25 cellular contexts compared by ENCODE assay signal in genomic region chr6:53741001-53741400, GRCh38. TPM values are rescaled to one million over a fixed set of nuclear protein-coding genes. Genes with fewer than 3 reads are reported as not detected.
DNase-seq lines count a peak whose midpoint lies in the region; ATAC-seq and TF ChIP-seq lines count a peak whose summit lies in the region.
"Had no signal": no experiment of that assay in that cellular context is flagged by ENCODE, and none has a peak within 500 bp of the region (broad histone marks: within the 10 kb centered on the region; RNA-seq: fewer than 3 reads in every experiment).

No MANE protein-coding gene starts in this region.

- H3K36me3 ChIP-seq in mammary epithelial cell (ENCODE audit: insufficient read depth, low read length), result no peaks in the 10 kb centered on the region
- H3K36me3 ChIP-seq: BLaER1 treated with 17β-estradiol and CSF1 and Interleukin-3, amounts not matched to agents 10 nM and 100 nM had no signal

- WGBS in mammary epithelial cell (ENCODE audit: low coverage, missing lambda C conversion rate), result 100% methylated on average over 2 of the region's 2 CpGs

- H3K36me3 Mint-ChIP-seq in activated T-cell treated with anti-CD3 and anti-CD28 coated beads, Interleukin-2, amount 50 U/mL, for 72 hours (ENCODE audit: insufficient read depth in 2 of 2), result no peaks in the 10 kb centered on the region
- H3K36me3 Mint-ChIP-seq in dendritic cell treated with granulocyte-macrophage colony-stimulating factor and Interleukin-4, amounts not matched to agents 40 ng/mL and 50 ng/mL, for 4 days (ENCODE audit: low read depth), result no peaks in the 10 kb centered on the region
- H3K36me3 Mint-ChIP-seq in stimulated activated effector memory CD8-positive, alpha-beta T cell treated with anti-CD3 and anti-CD28 coated beads, Interleukin-12 subunit alpha, Interleukin-12 subunit beta, amount 100 ng/mL, for 72 hours, result no peaks in the 10 kb centered on the region
- H3K36me3 Mint-ChIP-seq: stimulated activated memory B cell treated with anti-CD40 and anti-IgM and Interleukin-4, amounts not matched to agents 10 μg/mL and 1 μg/mL and 100 μg/mL, for 72 hours had no signal

- H3K9ac ChIP-seq in mammary epithelial cell (ENCODE audit: insufficient read depth, low read length), result no peak overlapping the region
- H3K9ac ChIP-seq: BLaER1 treated with 17β-estradiol and CSF1 and Interleukin-3, amounts not matched to agents 10 nM and 100 nM had no signal

- DNase-seq in activated T-cell treated with anti-CD3 and anti-CD28 coated beads, Interleukin-2, amount 50 U/mL, for 72 hours, result no peak
- no peak for DNase-seq in activated T-cell treated with anti-CD3 and anti-CD28 coated beads, Interleukin-2, amount 50 U/mL, for 1 hour
- peak; percentile 9 for DNase-seq in HuH-7 (ENCODE audit: low spot score)
- DNase-seq in stimulated activated effector memory CD8-positive, alpha-beta T cell treated with anti-CD3 and anti-CD28 coated beads, Interleukin-12 subunit alpha, Interleukin-12 subunit beta, amount 100 ng/mL, for 72 hours (ENCODE audit: low spot score in 2 of 2), result no peak
- no peak for DNase-seq in mammary epithelial cell
- no peak for DNase-seq in DMS114 treated with DMSO at 0.1 percent for 48 hours (lab: John Stamatoyannopoulos, UW; ENCODE audit: unreplicated experiment)
- DNase-seq: activated B cell treated with CpG ODN at 0.5 μM for 24 hours; activated CD8-positive, alpha-beta memory T cell treated with anti-CD3 and anti-CD28 coated beads for 24 hours; HCEC 1CT; kidney glomerular epithelial cell; NCI-H1105; NCI-H1930; NCI-H2227 treated with DMSO at 0.1 percent for 48 hours; occipital lobe; T-helper 9 cell had no signal

- TF ChIP-seq CTCF in mammary epithelial cell (conservative IDR thresholded peaks at IDR 0.05 in 1 of 2, IDR thresholded peaks at IDR 0.05 in 1 of 2; ENCODE audit: extremely low read depth in 1 of 2, insufficient read depth in 1 of 2, low read depth in 1 of 2, low read length in 2 of 2), result no peak

- ATAC-seq in activated T-cell treated with anti-CD3 and anti-CD28 coated beads, Interleukin-2, amount 50 U/mL, for 72 hours (replicated peaks in 1 of 2), result no peak
- ATAC-seq in stimulated activated effector memory CD8-positive, alpha-beta T cell treated with anti-CD3 and anti-CD28 coated beads, Interleukin-12 subunit alpha, Interleukin-12 subunit beta, amount 100 ng/mL, for 72 hours, result no peak
- no peak for ATAC-seq in GM18520 (IDR thresholded peaks at IDR 0.05; ENCODE audit: unreplicated experiment)
- ATAC-seq: stimulated activated memory B cell treated with anti-CD40 and anti-IgM and Interleukin-4, amounts not matched to agents 10 μg/mL and 1 μg/mL and 100 μg/mL, for 72 hours had no signal

- no peaks in the 10 kb centered on the region for H3K27me3 ChIP-seq in mammary epithelial cell (ENCODE audit: insufficient read depth, low read length)
- H3K27me3 ChIP-seq: BLaER1 treated with 17β-estradiol and CSF1 and Interleukin-3, amounts not matched to agents 10 nM and 100 nM; testis had no signal

- H3K4me2 ChIP-seq in mammary epithelial cell (ENCODE audit: insufficient read depth, low read depth, low read length), result no peak overlapping the region

- dilution Hi-C loops in mammary epithelial cell (cut with HindIII; ENCODE audit: low sequenced_read_pairs), result no loop called here

- CTCF ChIA-PET in mammary epithelial cell (lab: Charles Lee; ENCODE audit: low non-redundant PET), result no interaction called here

- in situ Hi-C loops in mammary epithelial cell (cut with MboI; ENCODE audit: low sequenced_read_pairs in 2 of 2), result no loop called here

- H3K79me2 ChIP-seq in mammary epithelial cell (ENCODE audit: insufficient read depth, low read length), result no peaks in the 10 kb centered on the region

- no TSS peak for BruUV-seq in mammary epithelial cell (replicated peaks; lab: Mats Ljungman, UMichigan)

- no peaks in the 10 kb centered on the region for H3K27me3 Mint-ChIP-seq in activated T-cell treated with anti-CD3 and anti-CD28 coated beads, Interleukin-2, amount 50 U/mL, for 72 hours (ENCODE audit: low read depth)
- no peaks in the 10 kb centered on the region for H3K27me3 Mint-ChIP-seq in dendritic cell treated with granulocyte-macrophage colony-stimulating factor and Interleukin-4, amounts not matched to agents 40 ng/mL and 50 ng/mL, for 4 days
- H3K27me3 Mint-ChIP-seq: stimulated activated memory B cell treated with anti-CD40 and anti-IgM and Interleukin-4, amounts not matched to agents 10 μg/mL and 1 μg/mL and 100 μg/mL, for 72 hours had no signal

- H3K4me1 Mint-ChIP-seq in activated T-cell treated with anti-CD3 and anti-CD28 coated beads, Interleukin-2, amount 50 U/mL, for 72 hours (ENCODE audit: low read depth), result peaks cover 14% of the 10 kb centered on the region
- peaks cover 24% of the 10 kb centered on the region for H3K4me1 Mint-ChIP-seq in dendritic cell treated with granulocyte-macrophage colony-stimulating factor and Interleukin-4, amounts not matched to agents 40 ng/mL and 50 ng/mL, for 4 days (ENCODE audit: low read depth)
- peaks cover 2% of the 10 kb centered on the region for H3K4me1 Mint-ChIP-seq in stimulated activated effector memory CD8-positive, alpha-beta T cell treated with anti-CD3 and anti-CD28 coated beads, Interleukin-12 subunit alpha, Interleukin-12 subunit beta, amount 100 ng/mL, for 72 hours
- H3K4me1 Mint-ChIP-seq: activated B cell treated with CpG ODN at 0.5 μM for 24 hours had no signal

- H3K4me3 Mint-ChIP-seq in activated T-cell treated with anti-CD3 and anti-CD28 coated beads, Interleukin-2, amount 50 U/mL, for 72 hours, result peak overlapping the region; percentile 41 to 64
- H3K4me3 Mint-ChIP-seq in dendritic cell treated with granulocyte-macrophage colony-stimulating factor and Interleukin-4, amounts not matched to agents 40 ng/mL and 50 ng/mL, for 4 days, result no peak overlapping the region
- peak overlapping the region; percentile 1 for H3K4me3 Mint-ChIP-seq in stimulated activated effector memory CD8-positive, alpha-beta T cell treated with anti-CD3 and anti-CD28 coated beads, Interleukin-12 subunit alpha, Interleukin-12 subunit beta, amount 100 ng/mL, for 72 hours
- H3K4me3 Mint-ChIP-seq: activated B cell treated with CpG ODN at 0.5 μM for 24 hours; activated T-helper 1 cell treated with anti-CD3 and anti-CD28 coated beads, Interleukin-12 subunit alpha, Interleukin-12 subunit beta, Interleukin-2, Interleukin-4 antibody, amounts not matched to agents 30 ng/mL and 10 ng/mL and 1 ng/mL, durations not matched to agents 14 hours and 24 hours and 36 hours; central memory CD8-positive, alpha-beta T cell; stimulated activated memory B cell treated with anti-CD40 and anti-IgM and Interleukin-4, amounts not matched to agents 10 μg/mL and 1 μg/mL and 100 μg/mL, for 72 hours had no signal

- peaks cover 25% of the 10 kb centered on the region for H3K4me1 ChIP-seq in mammary epithelial cell (ENCODE audit: insufficient read depth, low read length)
- H3K4me1 ChIP-seq: testis had no signal

- no peaks in the 10 kb centered on the region for H4K20me1 ChIP-seq in mammary epithelial cell (ENCODE audit: insufficient read depth, low read length)
- H4K20me1 ChIP-seq: BLaER1 treated with 17β-estradiol and CSF1 and Interleukin-3, amounts not matched to agents 10 nM and 100 nM had no signal

- no peaks in the 10 kb centered on the region for H3K9me3 Mint-ChIP-seq in activated T-cell treated with anti-CD3 and anti-CD28 coated beads, Interleukin-2, amount 50 U/mL, for 72 hours
- H3K9me3 Mint-ChIP-seq in dendritic cell treated with granulocyte-macrophage colony-stimulating factor and Interleukin-4, amounts not matched to agents 40 ng/mL and 50 ng/mL, for 4 days, result no peaks in the 10 kb centered on the region
- no peaks in the 10 kb centered on the region for H3K9me3 Mint-ChIP-seq in stimulated activated effector memory CD8-positive, alpha-beta T cell treated with anti-CD3 and anti-CD28 coated beads, Interleukin-12 subunit alpha, Interleukin-12 subunit beta, amount 100 ng/mL, for 72 hours
- H3K9me3 Mint-ChIP-seq: activated B cell treated with CpG ODN at 0.5 μM for 24 hours; activated naive CD4-positive, alpha-beta T cell treated with anti-CD3 and anti-CD28 coated beads, Interleukin-2, amount 50 U/mL, for 24 hours; activated T-helper 1 cell treated with anti-CD3 and anti-CD28 coated beads, Interleukin-12 subunit alpha, Interleukin-12 subunit beta, Interleukin-2, Interleukin-4 antibody, amounts not matched to agents 30 ng/mL and 10 ng/mL and 1 ng/mL, durations not matched to agents 14 hours and 24 hours and 36 hours; central memory CD8-positive, alpha-beta T cell had no signal

- H2AFZ ChIP-seq in mammary epithelial cell (ENCODE audit: low read depth, low read length), result no peak overlapping the region

- H3K4me3 ChIP-seq in mammary epithelial cell (replicated peaks in 1 of 3; ENCODE audit: insufficient read depth in 1 of 3, low read depth in 2 of 3, low read length in 3 of 3), result no peak overlapping the region
- H3K4me3 ChIP-seq: BLaER1 treated with 17β-estradiol and CSF1 and Interleukin-3, amounts not matched to agents 10 nM and 100 nM; SK-N-MC; testis had no signal

- H3K27ac Mint-ChIP-seq in activated T-cell treated with anti-CD3 and anti-CD28 coated beads, Interleukin-2, amount 50 U/mL, for 72 hours, result no peak overlapping the region
- peak overlapping the region; percentile 79 for H3K27ac Mint-ChIP-seq in dendritic cell treated with granulocyte-macrophage colony-stimulating factor and Interleukin-4, amounts not matched to agents 40 ng/mL and 50 ng/mL, for 4 days
- no peak overlapping the region for H3K27ac Mint-ChIP-seq in stimulated activated effector memory CD8-positive, alpha-beta T cell treated with anti-CD3 and anti-CD28 coated beads, Interleukin-12 subunit alpha, Interleukin-12 subunit beta, amount 100 ng/mL, for 72 hours
- H3K27ac Mint-ChIP-seq: activated B cell treated with CpG ODN at 0.5 μM for 24 hours; activated naive CD4-positive, alpha-beta T cell treated with anti-CD3 and anti-CD28 coated beads, Interleukin-2, amount 50 U/mL, for 24 hours; stimulated activated memory B cell treated with anti-CD40 and anti-IgM and Interleukin-4, amounts not matched to agents 10 μg/mL and 1 μg/mL and 100 μg/mL, for 72 hours had no signal

- H3K27ac ChIP-seq in mammary epithelial cell (ENCODE audit: insufficient read depth, low read depth, low read length), result no peak overlapping the region
- H3K27ac ChIP-seq: BLaER1 treated with 17β-estradiol and CSF1 and Interleukin-3, amounts not matched to agents 10 nM and 100 nM; HL-60; SK-N-MC had no signal

- H3K9me3 ChIP-seq in mammary epithelial cell (replicated peaks; ENCODE audit: insufficient read depth, low read length), result no peaks in the 10 kb centered on the region
- H3K9me3 ChIP-seq: BLaER1 treated with 17β-estradiol and CSF1 and Interleukin-3, amounts not matched to agents 10 nM and 100 nM; testis had no signal

- intact Hi-C loops in dendritic cell treated with granulocyte-macrophage colony-stimulating factor and Interleukin-4, amounts not matched to agents 40 ng/mL and 50 ng/mL, for 4 days (cut with micrococcal nuclease), result no loop called here
- intact Hi-C loops in mammary epithelial cell (cut with micrococcal nuclease), result no loop called here

RNA-seq across cellular contexts. Expression of gene LRRC1, which starts 53.8 kb away (rescaled TPM):
- 1 to 10 TPM; 3.6 to 4.4 TPM for total RNA-seq in activated T-cell treated with anti-CD3 and anti-CD28 coated beads, Interleukin-2, amount 50 U/mL, for 72 hours
- total RNA-seq in mammary epithelial cell, result 10 to 100 TPM; 18.2 to 19.2 TPM
- polyA plus RNA-seq in mammary epithelial cell, result 12.4 TPM
- 11.6 TPM for polyA minus RNA-seq in mammary epithelial cell
